8 cellular contexts compared by ENCODE assay signal in genomic region chr5:77935516-77936364, GRCh38.
DNase-seq lines count a peak whose midpoint lies in the region; ATAC-seq, FAIRE-seq and TF ChIP-seq lines count a peak whose summit lies in the region.

No MANE protein-coding gene starts in this region.

- no peak for FAIRE-seq in RCC 7860 (lab: Jason Lieb, UNC)

- H3K79me1 ChIP-seq in mesendoderm (ENCODE audit: low read length), result no peaks in the 10 kb centered on the region

- no peaks in the 10 kb centered on the region for H3K9me3 ChIP-seq in mucosa of descending colon

- no peak overlapping the region for H3K9ac ChIP-seq in mesendoderm (ENCODE audit: low read length)

- H3K23ac ChIP-seq in mesendoderm (ENCODE audit: low read length), result no peak overlapping the region

- no peaks in the 10 kb centered on the region for H3K79me2 ChIP-seq in mesendoderm (ENCODE audit: control insufficient read depth, insufficient read depth, low read length)

- no CpG with 5 or more reads among the region's 11 CpGs for WGBS in mesendoderm (ENCODE audit: extremely low coverage, insufficient coverage, low lambda C conversion rate)

- TF ChIP-seq CTCF in GM12865 (IDR thresholded peaks at IDR 0.05; ENCODE audit: insufficient read depth, low read depth, low read length, missing control alignments), result no peak
- TF ChIP-seq CTCF in fibroblast of the aortic adventitia (IDR thresholded peaks at IDR 0.05; ENCODE audit: insufficient read depth, low read length), result no peak
- no peak for TF ChIP-seq CTCF in mucosa of descending colon (IDR thresholded peaks at IDR 0.05)

- no peak overlapping the region for H4K5ac ChIP-seq in mesendoderm (ENCODE audit: low read length)

- DNase-seq in GM12865 (ENCODE audit: low read depth) (peak; percentile 52), RCC 7860 (ENCODE audit: low spot score) (peak; percentile 38), fibroblast of the aortic adventitia (ENCODE audit: low read depth) (peak; percentile 25), mesendoderm (no peak), mucosa of descending colon (no peak), COLO668 (lab: John Stamatoyannopoulos, UW; ENCODE audit: unreplicated experiment) (no peak), NCI-H446 (lab: John Stamatoyannopoulos, UW) (no peak)

- H2AK5ac ChIP-seq in mesendoderm (ENCODE audit: low read length), result no peak overlapping the region

- H2BK5ac ChIP-seq in mesendoderm (ENCODE audit: low read length), result no peak overlapping the region

- H4K8ac ChIP-seq in mesendoderm (ENCODE audit: low read depth, low read length), result no peak overlapping the region

- ATAC-seq in HG02571 (IDR thresholded peaks at IDR 0.05; ENCODE audit: unreplicated experiment) (peak; percentile 65), mucosa of descending colon (no peak)

- H3K4ac ChIP-seq in mesendoderm (ENCODE audit: low read depth, low read length), result no peak overlapping the region

- no peak overlapping the region for H3K27ac ChIP-seq in mesendoderm (ENCODE audit: low read depth, low read length)

- H3K36me3 ChIP-seq in mesendoderm (ENCODE audit: control insufficient read depth, insufficient read depth, low read length), result no peaks in the 10 kb centered on the region
- H3K36me3 ChIP-seq in mucosa of descending colon (ENCODE audit: low read depth), result no peaks in the 10 kb centered on the region

- H2BK15ac ChIP-seq in mesendoderm (replicated peaks; ENCODE audit: low read depth), result no peak overlapping the region

- H3K4me2 ChIP-seq in mesendoderm (ENCODE audit: low read length), result no peak overlapping the region

- H2BK120ac ChIP-seq in mesendoderm (ENCODE audit: low read depth, low read length), result no peak overlapping the region

- no peak overlapping the region for H3K56ac ChIP-seq in mesendoderm (ENCODE audit: low read length)

- intact Hi-C loops in mucosa of descending colon (cut with DNase I, micrococcal nuclease), result no loop called here

- H3K4me1 ChIP-seq in mesendoderm (ENCODE audit: control insufficient read depth, low read depth, low read length) (no peaks in the 10 kb centered on the region), mucosa of descending colon (ENCODE audit: low read depth) (no peaks in the 10 kb centered on the region)

- no peak overlapping the region for H3K4me3 ChIP-seq in GM12865 (ENCODE audit: low read depth, low read length)
- no peak overlapping the region for H3K4me3 ChIP-seq in fibroblast of the aortic adventitia (ENCODE audit: low read depth, low read length)
- H3K4me3 ChIP-seq in mesendoderm (ENCODE audit: low read length), result no peak overlapping the region
- no peak overlapping the region for H3K4me3 ChIP-seq in mucosa of descending colon

- H3K27me3 ChIP-seq in mesendoderm (ENCODE audit: insufficient read depth, low read length, poor library complexity), result no peaks in the 10 kb centered on the region

- no peak overlapping the region for H3K18ac ChIP-seq in mesendoderm (ENCODE audit: low read length)

Comparison
In these comparisons a context has a peak if more than half of its experiments do, and no peak if none do; other contexts are left out.
1. DNase-seq: peak in GM12865 (single experiment), RCC 7860 (single experiment) and fibroblast of the aortic adventitia (single experiment); none in mesendoderm (single experiment), mucosa of descending colon (0 of 3), COLO668 (single experiment) and NCI-H446 (0 of 2).